Comparison of ENCODE assay signal across 15 cellular contexts in the genomic region with DNA sequence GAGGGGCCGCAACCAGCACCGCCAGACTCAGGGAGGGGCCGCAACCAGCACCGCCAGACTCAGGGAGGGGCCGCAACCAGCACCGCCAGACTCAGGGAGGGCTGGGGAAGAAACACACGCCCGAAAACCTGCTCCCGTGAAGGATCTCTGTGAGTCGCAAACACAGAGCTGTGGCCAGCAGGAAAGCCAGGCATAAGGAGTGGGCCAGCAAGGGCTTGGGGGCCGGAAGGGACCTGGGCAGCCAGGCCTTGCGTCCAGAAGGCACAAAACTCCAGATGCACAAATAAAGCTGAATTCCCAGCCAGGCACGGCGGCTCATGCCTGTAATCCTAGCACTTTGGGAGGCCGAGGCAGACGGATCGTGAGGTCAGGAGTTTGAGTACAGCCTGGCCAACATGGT. TPM values are rescaled to one million over a fixed set of nuclear protein-coding genes. Genes with fewer than 3 reads are reported as not detected.
DNase-seq lines count a peak whose midpoint lies in the region; FAIRE-seq and TF ChIP-seq lines count a peak whose summit lies in the region.
"Not testable (repeated sequence)": the region's sequence is repeated elsewhere in the genome, so short reads cannot be mapped to it uniquely, and the experiment has no call there.
"Had no signal": no experiment of that assay in that cellular context is flagged by ENCODE, and none has a peak within 500 bp of the region (broad histone marks: within the 10 kb centered on the region; RNA-seq: fewer than 3 reads in every experiment).

No MANE protein-coding gene starts in this region.

- H2BK12ac ChIP-seq in H9 (ENCODE audit: insufficient read length, low read depth, low read length), result not testable (repeated sequence)

- H2AK5ac ChIP-seq in H9 (ENCODE audit: insufficient read length, low read length), result not testable (repeated sequence)

- H3K36me3 ChIP-seq in DOHH2 (ENCODE audit: control insufficient read depth, low read length); endodermal cell (ENCODE audit: control insufficient read depth, insufficient read depth, low read length); kidney (ENCODE audit: control insufficient read depth in 1 of 2, insufficient read depth in 2 of 2, low read length in 2 of 2); osteoblast (ENCODE audit: insufficient read depth, low read length): not testable (repeated sequence)
- peaks cover 0 to 22% (median 0%) of the 10 kb centered on the region in 6 donors for H3K36me3 ChIP-seq in spleen

- H3K9me3 ChIP-seq in DOHH2 (ENCODE audit: control insufficient read depth, insufficient read depth, low read length); H9 (ENCODE audit: control insufficient read depth, low read depth, low read length); endodermal cell (ENCODE audit: control insufficient read depth, low read length); kidney (ENCODE audit: control insufficient read depth in 1 of 2, low read length in 2 of 2); osteoblast (ENCODE audit: low read depth, low read length); spleen: not testable (repeated sequence)

- H3K27me3 ChIP-seq in DOHH2 (ENCODE audit: control insufficient read depth, low read length); H9 (ENCODE audit: insufficient read depth, low read length); endodermal cell (ENCODE audit: control insufficient read depth, insufficient read depth, low read length, poor library complexity, severe bottlenecking); osteoblast (ENCODE audit: insufficient read depth, low read length): not testable (repeated sequence)
- H3K27me3 ChIP-seq in spleen (replicated peaks in 1 of 7), result peaks cover 0 to 23% (median 0%) of the 10 kb centered on the region in 7 donors

- not testable (repeated sequence) for H3K9ac ChIP-seq in H9 (ENCODE audit: extremely low read depth, insufficient read length, low read length); endodermal cell (ENCODE audit: extremely low read depth, low read length, poor library complexity, severe bottlenecking); kidney (ENCODE audit: low read length in 2 of 2)

- not testable (repeated sequence) for H2BK120ac ChIP-seq in H9 (ENCODE audit: low read depth, low read length, poor library complexity, severe bottlenecking)

- H3K56ac ChIP-seq in H9 (ENCODE audit: insufficient read length, low read depth, low read length), result not testable (repeated sequence)

- no CpG with 5 or more reads among the region's 17 CpGs for WGBS in H9 (ENCODE audit: extremely low coverage, insufficient read length, low lambda C conversion rate)
- 84 to 85% methylated on average over 11 to 17 of the region's 17 CpGs for WGBS in endodermal cell (ENCODE audit: insufficient coverage in 1 of 2, insufficient read length in 1 of 2), 2 experiments
- WGBS in spleen, 5 donors, result 86 to 95% (median 92%) methylated on average over 13 to 17 of the region's 17 CpGs

- peaks cover 33% of the 10 kb centered on the region for H3K4me1 ChIP-seq in DOHH2 (ENCODE audit: control insufficient read depth, low read length)
- not testable (repeated sequence) for H3K4me1 ChIP-seq in H9 (ENCODE audit: insufficient read depth, low read length); endodermal cell (ENCODE audit: control insufficient read depth, insufficient read depth, low read length); kidney (ENCODE audit: control insufficient read depth in 1 of 2, insufficient read depth in 1 of 2, low read depth in 1 of 2, low read length in 2 of 2); osteoblast (ENCODE audit: insufficient read depth, low read length); spleen

- peak overlapping the region; percentile 45; the same call in 1 of the 2 replicates for H3K4me2 ChIP-seq in DOHH2 (ENCODE audit: low read length)
- not testable (repeated sequence) for H3K4me2 ChIP-seq in H9 (ENCODE audit: insufficient read depth, insufficient read length, low read length); osteoblast (ENCODE audit: insufficient read depth, low read length)

- H3K4me3 ChIP-seq in DOHH2 (ENCODE audit: low read length); endodermal cell (ENCODE audit: low read length); kidney (ENCODE audit: low read length in 2 of 2); osteoblast (ENCODE audit: insufficient read depth, low read length); spleen: not testable (repeated sequence)

- H2BK20ac ChIP-seq in H9 (ENCODE audit: low read depth, low read length, poor library complexity, severe bottlenecking), result not testable (repeated sequence)

- not testable (repeated sequence) for H3K4ac ChIP-seq in H9 (ENCODE audit: low read depth, low read length)

- not testable (repeated sequence) for H4K5ac ChIP-seq in H9 (ENCODE audit: insufficient read length, low read depth, low read length)

- not testable (repeated sequence) for H4K8ac ChIP-seq in H9 (replicated peaks; ENCODE audit: insufficient read length, low read depth, low read length)

- H4K20me1 ChIP-seq in DOHH2 (ENCODE audit: control insufficient read depth, insufficient read depth, low read depth, low read length); H9 (ENCODE audit: control insufficient read depth, insufficient read depth, insufficient read length); osteoblast (ENCODE audit: insufficient read depth, low read length): not testable (repeated sequence)

- not testable (repeated sequence) for TF ChIP-seq CTCF in DOHH2 (IDR thresholded peaks at IDR 0.05; ENCODE audit: low read depth, low read length, poor library complexity, severe bottlenecking); H9 (conservative IDR thresholded peaks at IDR 0.05); endodermal cell (conservative IDR thresholded peaks at IDR 0.05); kidney (IDR thresholded peaks at IDR 0.05; ENCODE audit: borderline replicate concordance, extremely low read depth, insufficient read depth); osteoblast (IDR thresholded peaks at IDR 0.05; ENCODE audit: extremely low read depth, low read depth, low read length); spleen (IDR thresholded peaks at IDR 0.05 in 8 of 11, conservative IDR thresholded peaks at IDR 0.05 in 3 of 11)

- not testable (repeated sequence) for H3K27me3 Mint-ChIP-seq in H9 (ENCODE audit: low read depth); endodermal cell (ENCODE audit: insufficient read depth)

- H4K91ac ChIP-seq in H9 (ENCODE audit: insufficient read length, low read depth, low read length), result not testable (repeated sequence)

- H3K79me2 ChIP-seq in DOHH2 (ENCODE audit: control insufficient read depth, low read length); H9 (ENCODE audit: insufficient read depth, low read length); osteoblast (ENCODE audit: insufficient read depth, low read length): not testable (repeated sequence)

- not testable (repeated sequence) for H3F3A ChIP-seq in DOHH2 (ENCODE audit: control insufficient read depth, insufficient read depth)

- H3K4me3 Mint-ChIP-seq in H9, endodermal cell: not testable (repeated sequence)

- H3K4me1 Mint-ChIP-seq in H9, endodermal cell: not testable (repeated sequence)

- H3T11ph ChIP-seq in H9 (ENCODE audit: low read length), result not testable (repeated sequence)

- H3K36me3 Mint-ChIP-seq in H9 (ENCODE audit: insufficient read depth in 1 of 3, low read depth in 3 of 3); endodermal cell (ENCODE audit: low read depth): not testable (repeated sequence)

- not testable (repeated sequence) for H2BK5ac ChIP-seq in H9 (ENCODE audit: insufficient read length, low read length)

- H3K23ac ChIP-seq in H9 (ENCODE audit: insufficient read length, low read depth, low read length), result not testable (repeated sequence)

- intact Hi-C loops in kidney (cut with DNase I); spleen (cut with DNase I; ENCODE audit: low total_unique reads): not testable (repeated sequence)

- H2AFZ ChIP-seq in H9 (ENCODE audit: low read length); osteoblast (ENCODE audit: low read length): not testable (repeated sequence)

- FAIRE-seq in kidney (lab: Jason Lieb, UNC), result not testable (repeated sequence)

- not testable (repeated sequence) for H3K9me2 ChIP-seq in DOHH2 (replicated peaks; ENCODE audit: control insufficient read depth, low read length)

- H3K27ac Mint-ChIP-seq in H9, endodermal cell: not testable (repeated sequence)

- TF ChIP-seq POLR2A in spleen (IDR thresholded peaks at IDR 0.05), result not testable (repeated sequence)

- not testable (repeated sequence) for H3K9me3 Mint-ChIP-seq in H9, endodermal cell

- not testable (repeated sequence) for H3K18ac ChIP-seq in H9 (ENCODE audit: insufficient read length, low read depth, low read length)

- not testable (repeated sequence) for H3K23me2 ChIP-seq in H9 (ENCODE audit: insufficient read length, low read depth, low read length, poor library complexity, severe bottlenecking)

- not testable (repeated sequence) for H3K27ac ChIP-seq in DOHH2 (ENCODE audit: low read depth, low read length); H9 (ENCODE audit: insufficient read length, low read depth, low read length); kidney (ENCODE audit: low read depth in 2 of 2, low read length in 2 of 2); osteoblast (ENCODE audit: low read depth, low read length); spleen
- H3K27ac ChIP-seq in caudate nucleus (ENCODE audit: low read depth, low read length), result peak overlapping the region; percentile 26
- H3K27ac ChIP-seq in endodermal cell (ENCODE audit: low read depth, low read length), result peak overlapping the region; percentile 83

- 0 out of 2 replicates have a peak overlapping the region, but pooled peaks have one; percentile 47 for H3K14ac ChIP-seq in H9 (ENCODE audit: insufficient read depth, low read length)

- DNase-seq in H9; caudate nucleus (lab: John Stamatoyannopoulos, UW); endodermal cell: not testable (repeated sequence)
- DNase-seq in kidney, result peak; percentile 31
- DNase-seq in osteoblast (ENCODE audit: insufficient read length, low spot score, missing footprints), result peak; percentile 37
- DNase-seq in spleen, result peak; percentile 38

- H2BK15ac ChIP-seq in H9 (ENCODE audit: low read depth, low read length), result not testable (repeated sequence)

- not testable (repeated sequence) for H3K79me1 ChIP-seq in H9 (ENCODE audit: insufficient read depth, low read depth, low read length, poor library complexity, severe bottlenecking)

RNA-seq across cellular contexts. Expression of a gene that starts 10.1 kb away (rescaled TPM):
- total RNA-seq in H9 (2021) (not detected in 2 replicates), endodermal cell (under 1 TPM in 1 of 2 donors, not detected in 1; 0.18 TPM), kidney (0.28 TPM), osteoblast (under 0.01 and 0.88 TPM in 2 replicates), spleen (1 to 10 TPM; 1.2 to 4.4 (median 1.9) TPM)
- polyA plus RNA-seq in endodermal cell (2013, experiment 1 of 2), result 1.8 TPM
- polyA plus RNA-seq in endodermal cell (2013, experiment 2 of 2), result 2.2 TPM
- polyA plus RNA-seq in kidney (ENCODE audit: insufficient read depth, low read depth, low replicate concordance) (not detected), spleen (under 1 TPM; 0.17 to 0.74 (median 0.39) TPM)
- total RNA-seq: Daoy, HFFc6 had no signal

RNA-seq across cellular contexts. Expression of a gene that starts 14.7 kb away (rescaled TPM):
- total RNA-seq in H9 (2021) (not detected in 2 replicates), endodermal cell (under 1 TPM in 1 of 2 donors, not detected in 1; 0.31 TPM), kidney (0.38 TPM), osteoblast (0.36 and 0.59 TPM in 2 replicates), spleen (under 1 TPM in 2 of 7 donors, not detected in 5; 0.10 to 0.37 TPM)
- polyA plus RNA-seq in endodermal cell (2013, experiment 1 of 2), result 0.14 TPM
- not detected for polyA plus RNA-seq in endodermal cell (2013, experiment 2 of 2)
- polyA plus RNA-seq in kidney (ENCODE audit: insufficient read depth, low read depth, low replicate concordance) (0.62 TPM), spleen (under 1 TPM in 1 of 3 donors, not detected in 2; 0.15 TPM)
- total RNA-seq: A673; CD4-positive, alpha-beta T cell; CD8-positive, alpha-beta memory T cell had no signal
- polyA plus RNA-seq: CD8-positive, alpha-beta memory T cell had no signal

RNA-seq across cellular contexts. Expression of a gene that starts 17.0 kb away (rescaled TPM):
- total RNA-seq in H9 (2021), result not detected in 2 replicates
- total RNA-seq in endodermal cell, result under 1 TPM in 1 of 2 donors, not detected in 1; 0.20 TPM
- 0.11 TPM for polyA plus RNA-seq in endodermal cell (2013, experiment 1 of 2)
- polyA plus RNA-seq in endodermal cell (2013, experiment 2 of 2), result not detected
- not detected for total RNA-seq in kidney
- polyA plus RNA-seq in kidney (ENCODE audit: insufficient read depth, low read depth, low replicate concordance), result not detected
- not detected in 2 replicates for total RNA-seq in osteoblast
- not detected for total RNA-seq in spleen
- not detected for polyA plus RNA-seq in spleen
- total RNA-seq: A172; A673; CD4-positive, alpha-beta T cell; CD8-positive, alpha-beta memory T cell; Daoy; HFFc6 had no signal
- polyA plus RNA-seq: BJ; CD14-positive monocyte; CD8-positive, alpha-beta memory T cell had no signal
